Comparison of ENCODE assay signal across 8 cellular contexts in the genomic region with DNA sequence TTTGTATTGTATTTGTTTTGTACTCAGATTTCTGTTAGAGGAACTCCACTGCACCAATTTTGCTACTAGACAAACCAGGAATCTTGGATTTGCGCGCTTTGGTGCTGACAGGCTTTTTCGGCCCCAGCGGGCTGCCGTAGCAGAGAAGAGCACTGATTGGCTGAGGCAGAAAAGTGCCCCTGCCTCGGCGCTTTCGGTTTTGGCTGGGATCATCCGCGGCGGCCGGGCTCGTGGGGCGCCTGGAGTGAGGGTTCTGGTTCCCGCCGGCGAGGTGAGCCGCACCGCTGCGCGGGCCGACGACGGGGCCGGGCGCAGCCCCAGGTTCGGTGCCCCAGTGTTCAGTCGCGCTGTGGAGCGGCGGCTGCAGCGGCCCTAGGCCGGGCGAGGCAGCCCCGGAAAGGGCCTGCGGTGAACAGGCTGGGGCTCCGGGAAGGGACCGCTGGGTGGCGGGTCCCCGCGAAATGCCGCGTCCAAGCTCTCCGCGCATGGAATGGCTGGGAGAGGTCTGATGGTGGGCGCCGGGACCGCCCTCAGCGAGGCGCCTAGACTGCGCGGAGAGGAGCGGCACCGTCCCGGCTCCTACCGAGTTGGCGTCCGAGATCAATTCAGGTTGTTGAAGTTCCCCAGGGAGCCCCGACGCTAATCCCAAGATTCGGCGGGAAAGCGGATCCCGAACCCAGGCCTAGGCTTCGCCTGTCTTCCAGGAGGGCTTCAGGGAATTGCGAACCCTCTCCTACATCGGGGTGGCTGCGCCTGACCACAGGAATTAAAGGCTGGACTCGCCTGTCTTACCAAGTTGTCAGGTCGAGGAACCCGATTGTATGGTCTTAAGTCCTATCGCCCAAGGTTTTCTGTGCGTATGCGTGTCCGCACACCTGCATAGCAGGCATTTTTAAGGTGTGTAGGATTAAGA. TPM values are rescaled to one million over a fixed set of nuclear protein-coding genes. Genes with fewer than 3 reads are reported as not detected.
DNase-seq lines count a peak whose midpoint lies in the region; ATAC-seq and TF ChIP-seq lines count a peak whose summit lies in the region.

A gene (plus strand): TSS at position 178 of the 913 bp plus-strand sequence. CDS start 7,204 bp downstream, outside the sequence.

- H3K9me3 Mint-ChIP-seq in CD14-positive monocyte, result no peaks in the 10 kb centered on the region

- TF ChIP-seq CTCF in CD14-positive monocyte (IDR thresholded peaks at IDR 0.05), result peak; percentile 8

- H3K27me3 Mint-ChIP-seq in CD14-positive monocyte (ENCODE audit: low read depth in 3 of 3), result peaks cover 0 to 4% (median 2%) of the 10 kb centered on the region in 3 donors

- intact Hi-C loops in CD14-positive monocyte (cut with micrococcal nuclease), result loop anchor here (5.0 to 10.0 kb wide), 3 partner anchors 68 to 347 kb away; a partner anchor contains a TSS

- peak; percentile 92 for ATAC-seq in HG03460 (IDR thresholded peaks at IDR 0.05; ENCODE audit: unreplicated experiment)

- H3K36me3 Mint-ChIP-seq in CD14-positive monocyte, result peaks cover 14% of the 10 kb centered on the region in 2 donors

- peaks cover 42% of the 10 kb centered on the region for H3K4me1 Mint-ChIP-seq in CD14-positive monocyte

- peak; percentile 79 for DNase-seq in CD14-positive monocyte (ENCODE audit: low spot score)
- DNase-seq in GM19240 (ENCODE audit: insufficient read length, low spot score), result peak; percentile 64
- peak; percentile 38 for DNase-seq in NCI-H82 treated with DMSO at 0.1 percent for 48 hours (lab: John Stamatoyannopoulos, UW; ENCODE audit: unreplicated experiment)
- DNase-seq in activated CD8-positive, alpha-beta memory T cell treated with anti-CD3 and anti-CD28 coated beads for 1 hour (ENCODE audit: extremely low read depth in 1 of 2, low read depth in 1 of 2), result peak; percentile 53 to 64
- DNase-seq in effector CD8-positive, alpha-beta T cell (lab: John Stamatoyannopoulos, UW), result peak; percentile 71
- DNase-seq in medulla oblongata (ENCODE audit: extremely low spot score), result peak; percentile 96
- peak; percentile 65 for DNase-seq in stimulated activated CD8-positive, alpha-beta memory T cell treated with anti-CD3 and anti-CD28 coated beads, Interleukin-12 subunit alpha, Interleukin-12 subunit beta, amount 100 ng/mL, for 1 hour (ENCODE audit: low read depth)

- H3K27ac Mint-ChIP-seq in CD14-positive monocyte, result peak within 1 kb of the TSS; percentile 77 to 91 (median 84)

- peak within 1 kb of the TSS; percentile 92 to 93 for H3K4me3 Mint-ChIP-seq in CD14-positive monocyte

RNA-seq across cellular contexts. Expression of the gene that starts here (rescaled TPM):
- 10 to 100 TPM; 66.2 to 89.7 TPM for polyA plus RNA-seq in CD14-positive monocyte

Comparison
In these comparisons a context has a peak if more than half of its experiments do, and no peak if none do; other contexts are left out.
1. Peak in every context shown above with its lines: DNase-seq and ATAC-seq.
2. DNase-seq: peak in every context shown above with its lines; median percentile 96 in medulla oblongata; 79 in CD14-positive monocyte; 71 in effector CD8-positive, alpha-beta T cell; 65 in stimulated activated CD8-positive, alpha-beta memory T cell treated with anti-CD3 and anti-CD28 coated beads, Interleukin-12 subunit alpha, Interleukin-12 subunit beta, amount 100 ng/mL, for 1 hour; 64 in GM19240; 58 in activated CD8-positive, alpha-beta memory T cell treated with anti-CD3 and anti-CD28 coated beads for 1 hour; 38 in NCI-H82 treated with DMSO at 0.1 percent for 48 hours.